Comparison of ENCODE assay signal across 8 cellular contexts in the genomic region with DNA sequence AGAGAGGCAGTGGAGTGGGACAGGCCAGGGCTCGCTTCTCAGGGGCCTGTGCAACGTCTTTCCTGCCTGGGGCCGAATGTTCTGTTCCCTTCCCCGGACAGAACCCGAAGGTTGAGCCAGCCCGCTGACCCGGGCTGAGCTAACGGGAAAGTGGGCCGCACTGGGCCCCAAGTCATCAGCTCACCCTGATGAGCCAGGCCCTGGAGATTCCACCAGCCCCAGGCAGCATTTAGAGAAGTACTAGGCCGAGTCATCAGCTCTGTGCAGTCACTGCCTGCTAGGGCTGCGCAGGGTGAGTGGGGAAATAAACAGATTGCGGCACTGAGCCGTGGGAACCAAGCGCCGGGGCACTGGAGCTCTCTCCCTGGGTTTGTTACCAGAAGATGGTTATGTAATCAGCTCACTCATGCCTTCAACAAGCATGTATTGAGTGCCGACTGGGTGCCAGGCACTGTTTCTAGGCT. TPM values are rescaled to one million over a fixed set of nuclear protein-coding genes. Genes with fewer than 3 reads are reported as not detected.
DNase-seq lines count a peak whose midpoint lies in the region; ATAC-seq lines count a peak whose summit lies in the region.

No MANE protein-coding gene starts in this region.

- H3K36me3 Mint-ChIP-seq in T-helper 17 cell (ENCODE audit: low read depth): peaks cover 2% of the 10 kb centered on the region

- no peak overlapping the region for H3K27ac Mint-ChIP-seq in T-helper 17 cell

- intact Hi-C loops in Right ventricle myocardium inferior (cut with DNase I): no loop called here

- DNase-seq in EH (ENCODE audit: low read depth): peak; percentile 99
- DNase-seq in T-helper 17 cell: no peak
- DNase-seq in Right ventricle myocardium inferior (ENCODE audit: missing footprints): peak; percentile 94
- peak; percentile 69 for DNase-seq in pons (ENCODE audit: low spot score)
- no peak for DNase-seq in NCI-H2196 treated with DMSO at 0.1 percent for 48 hours (lab: John Stamatoyannopoulos, UW; ENCODE audit: unreplicated experiment)
- DNase-seq in activated naive CD4-positive, alpha-beta T cell (lab: John Stamatoyannopoulos, UW): no peak

- peaks cover 12% of the 10 kb centered on the region for H3K4me1 Mint-ChIP-seq in T-helper 17 cell

- ATAC-seq in T-helper 17 cell (peak; percentile 55), Right ventricle myocardium inferior (peak; percentile 23), GM18870 (IDR thresholded peaks at IDR 0.05; ENCODE audit: unreplicated experiment) (no peak), HG02623 (IDR thresholded peaks at IDR 0.05; ENCODE audit: unreplicated experiment) (no peak)

- no peak overlapping the region for H3K4me3 Mint-ChIP-seq in T-helper 17 cell

- no peaks in the 10 kb centered on the region for H3K27me3 Mint-ChIP-seq in T-helper 17 cell

- H3K9me3 ChIP-seq in T-helper 17 cell (ENCODE audit: control insufficient read depth, low read length, poor library complexity, severe bottlenecking): no peaks in the 10 kb centered on the region

RNA-seq across cellular contexts. Expression of gene DUSP1, which starts 29.1 kb away (rescaled TPM):
- total RNA-seq in T-helper 17 cell: 1,000 to 10,000 TPM; 1,522 to 2,429 TPM
- total RNA-seq in Right ventricle myocardium inferior: 103 TPM

RNA-seq across cellular contexts. Expression of gene ERGIC1, which starts 33.9 kb away (rescaled TPM):
- total RNA-seq in T-helper 17 cell (10 to 100 TPM; 50.1 to 53.1 TPM), Right ventricle myocardium inferior (74.8 TPM)

Comparison
In these comparisons a context has a peak if more than half of its experiments do, and no peak if none do; other contexts are left out.
1. DNase-seq: peak in EH (single experiment), Right ventricle myocardium inferior (single experiment) and pons (single experiment); none in T-helper 17 cell (0 of 3), NCI-H2196 treated with DMSO at 0.1 percent for 48 hours (single experiment) and activated naive CD4-positive, alpha-beta T cell (0 of 4).
2. ATAC-seq: peak in T-helper 17 cell (single experiment) and Right ventricle myocardium inferior (single experiment); none in GM18870 (single experiment) and HG02623 (single experiment).
3. RNA of gene DUSP1, which starts 29.1 kb away (total RNA-seq): 1,522 to 2,429 TPM in T-helper 17 cell; 103 TPM in Right ventricle myocardium inferior (single experiment); every median in the first group is over 10 times any median in the second.